ENCODE assay signal across 29 cellular contexts in the genomic region with DNA sequence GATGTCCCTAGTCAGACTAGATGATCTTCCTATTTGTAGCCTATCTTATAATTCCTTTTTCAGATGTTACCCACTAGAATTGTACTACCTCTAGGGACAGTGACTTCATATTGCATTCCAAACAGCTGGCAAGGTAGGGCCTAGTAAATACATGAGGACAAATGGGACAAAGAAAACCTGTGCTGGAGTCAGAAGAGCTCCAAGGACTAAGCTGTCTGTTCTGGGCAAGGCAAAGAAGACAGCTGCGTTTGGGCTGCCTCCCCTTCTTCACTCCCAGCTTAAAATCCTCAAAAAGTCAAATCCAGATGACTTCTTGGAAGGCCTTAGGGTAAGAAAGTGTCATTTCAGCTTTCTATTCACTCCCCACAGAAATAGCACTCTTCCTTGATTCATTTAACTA. TPM values are rescaled to one million over a fixed set of nuclear protein-coding genes. Genes with fewer than 3 reads are reported as not detected.
A peak's percentile ranks its signal among the peaks of the same experiment; 100 is the strongest.
DNase-seq lines count a peak whose midpoint lies in the region; ATAC-seq and TF ChIP-seq lines count a peak whose summit lies in the region.
"Had no signal": no experiment of that assay in that cellular context is flagged by ENCODE, and none has a peak within 500 bp of the region (broad histone marks: within the 10 kb centered on the region; RNA-seq: fewer than 3 reads in every experiment).

No MANE protein-coding gene starts in this region.

- peak overlapping the region; percentile 95 to 98 (median 97); a peak in 6 of 7 replicates for H3K27ac Mint-ChIP-seq in H9
- no peak overlapping the region for H3K27ac Mint-ChIP-seq in endodermal cell
- no peak overlapping the region for H3K27ac Mint-ChIP-seq in activated CD8-positive, alpha-beta T cell treated with anti-CD3 and anti-CD28 coated beads, Interleukin-2, amount 10 ng/mL, durations not matched to agents 7 days and 5 days
- H3K27ac Mint-ChIP-seq: activated CD4-positive, alpha-beta T cell treated with anti-CD3 and anti-CD28 coated beads, Interleukin-2, amount 10 ng/mL, durations not matched to agents 7 days and 5 days; activated naive CD4-positive, alpha-beta T cell treated with anti-CD3 and anti-CD28 coated beads, Interleukin-2, amount 10 ng/mL, durations not matched to agents 7 days and 5 days; T-helper 2 cell treated with Interferon-gamma antibody and Interleukin-4, amounts not matched to agents 5 μg/mL and 100 μg/mL, for 36 hours had no signal

- H2BK5ac ChIP-seq in H9 (ENCODE audit: insufficient read length, low read length): no peak overlapping the region

- H3K4me3 Mint-ChIP-seq in H9 (no peak overlapping the region), endodermal cell (no peak overlapping the region)
- no peak overlapping the region for H3K4me3 Mint-ChIP-seq in activated CD8-positive, alpha-beta T cell treated with anti-CD3 and anti-CD28 coated beads, Interleukin-2, amount 10 ng/mL, durations not matched to agents 7 days and 5 days
- H3K4me3 Mint-ChIP-seq: activated CD4-positive, alpha-beta T cell treated with anti-CD3 and anti-CD28 coated beads, Interleukin-2, amount 10 ng/mL, durations not matched to agents 7 days and 5 days; activated naive CD4-positive, alpha-beta T cell treated with anti-CD3 and anti-CD28 coated beads, Interleukin-2, amount 10 ng/mL, durations not matched to agents 7 days and 5 days; effector memory CD8-positive, alpha-beta T cell; T-helper 2 cell treated with Interferon-gamma antibody and Interleukin-4, amounts not matched to agents 5 μg/mL and 100 μg/mL, for 36 hours had no signal

- no peak overlapping the region for H3K18ac ChIP-seq in H9 (ENCODE audit: insufficient read length, low read depth, low read length)

- H2BK12ac ChIP-seq in H9 (ENCODE audit: insufficient read length, low read depth, low read length): peak overlapping the region; percentile 19

- H4K20me1 ChIP-seq in H9 (ENCODE audit: control insufficient read depth, insufficient read depth, insufficient read length) (no peaks in the 10 kb centered on the region), SU-DHL-6 (ENCODE audit: low read depth, low read length) (0 out of 2 replicates have a peak, but pooled peaks cover 4% of the 10 kb centered on the region)

- no peak for ATAC-seq in activated CD8-positive, alpha-beta T cell treated with anti-CD3 and anti-CD28 coated beads, Interleukin-2, amount 10 ng/mL, durations not matched to agents 7 days and 5 days
- no peak for ATAC-seq in GM19351 (IDR thresholded peaks at IDR 0.05; ENCODE audit: unreplicated experiment)
- ATAC-seq: effector memory CD8-positive, alpha-beta T cell; HepG2; sciatic nerve had no signal

- no peaks in the 10 kb centered on the region for H3K9me3 ChIP-seq in H9 (ENCODE audit: control insufficient read depth, low read depth, low read length)
- H3K9me3 ChIP-seq in SU-DHL-6 (ENCODE audit: insufficient read depth, low read length): no peaks in the 10 kb centered on the region
- no peaks in the 10 kb centered on the region for H3K9me3 ChIP-seq in iPS-18a (ENCODE audit: control insufficient read depth, low read depth, low read length)
- H3K9me3 ChIP-seq in endodermal cell (ENCODE audit: control insufficient read depth, low read length): peaks cover 6% of the 10 kb centered on the region
- H3K9me3 ChIP-seq: Caco-2, prostate gland had no signal

- H3K4me1 ChIP-seq in H9 (ENCODE audit: insufficient read depth, low read length): peaks cover 3% of the 10 kb centered on the region; the same call in 1 of the 2 replicates
- H3K4me1 ChIP-seq in iPS-18a (ENCODE audit: control insufficient read depth, low read depth, low read length): peaks cover 39% of the 10 kb centered on the region
- H3K4me1 ChIP-seq in endodermal cell (ENCODE audit: control insufficient read depth, insufficient read depth, low read length): peaks cover 5% of the 10 kb centered on the region

- POLR2A ChIA-PET in activated CD8-positive, alpha-beta T cell treated with anti-CD3 and anti-CD28 coated beads, Interleukin-2, amount 10 ng/mL, durations not matched to agents 7 days and 5 days (lab: Charles Lee): interaction anchor here (0.9 to 2.8 kb wide), 3 partner anchors 10 to 235 kb away, joined by 3 to 12 read pairs (median 3); a partner anchor contains a TSS

- no peak overlapping the region for H3K23ac ChIP-seq in H9 (ENCODE audit: insufficient read length, low read depth, low read length)

- H2BK20ac ChIP-seq in H9 (ENCODE audit: low read depth, low read length, poor library complexity, severe bottlenecking): no peak overlapping the region

- peak; percentile 6 for DNase-seq in AG08395 (ENCODE audit: low spot score)
- DNase-seq in H9: no peak
- DNase-seq in endodermal cell: no peak
- DNase-seq in SKM-1 (lab: John Stamatoyannopoulos, UW; ENCODE audit: unreplicated experiment): no peak
- DNase-seq in activated CD8-positive, alpha-beta T cell treated with anti-CD3 and anti-CD28 coated beads, Interleukin-2, amount 10 ng/mL, durations not matched to agents 7 days and 5 days: no peak
- DNase-seq: ACHN; activated CD4-positive, alpha-beta T cell treated with anti-CD3 and anti-CD28 coated beads, Interleukin-2, amount 10 ng/mL, durations not matched to agents 7 days and 5 days; activated naive CD4-positive, alpha-beta T cell treated with anti-CD3 and anti-CD28 coated beads, Interleukin-2, amount 10 ng/mL, durations not matched to agents 7 days and 5 days; activated T-cell treated with anti-CD3 and anti-CD28 coated beads, Interleukin-2, amount 50 U/mL, for 48 hours; Caco-2; DND-41; effector memory CD8-positive, alpha-beta T cell; foreskin melanocyte; heart right ventricle; NCI-H187 treated with DMSO at 0.1 percent for 48 hours; NCI-H526; stimulated activated CD4-positive, alpha-beta T cell treated with anti-CD3 and anti-CD28 coated beads, Interleukin-4, amount 100 ng/mL, for 4 hours; stimulated activated naive CD4-positive, alpha-beta T cell had no signal

- TF ChIP-seq CTCF in H9 (conservative IDR thresholded peaks at IDR 0.05) (no peak), SU-DHL-6 (IDR thresholded peaks at IDR 0.05; ENCODE audit: insufficient read depth, low read length, poor library complexity, severe bottlenecking) (no peak), endodermal cell (conservative IDR thresholded peaks at IDR 0.05) (no peak)

- peaks cover 29% of the 10 kb centered on the region for H3F3A ChIP-seq in SU-DHL-6 (ENCODE audit: insufficient read depth)

- H4K5ac ChIP-seq in H9 (ENCODE audit: insufficient read length, low read depth, low read length): no peak overlapping the region

- no CpG with 5 or more reads among the region's 1 CpG for WGBS in H9 (ENCODE audit: extremely low coverage, insufficient read length, low lambda C conversion rate)
- WGBS in endodermal cell (ENCODE audit: insufficient coverage in 1 of 2, insufficient read length in 1 of 2), 2 experiments: 56 to 74% methylated on average over 1 of the region's 1 CpG

- H3K9ac ChIP-seq in H9 (ENCODE audit: extremely low read depth, insufficient read length, low read length): no peak overlapping the region
- H3K9ac ChIP-seq in SU-DHL-6 (ENCODE audit: low read length): no peak overlapping the region
- peak overlapping the region; percentile 75 for H3K9ac ChIP-seq in iPS-18a (ENCODE audit: low read length)
- no peak overlapping the region for H3K9ac ChIP-seq in endodermal cell (ENCODE audit: extremely low read depth, low read length, poor library complexity, severe bottlenecking)
- H3K9ac ChIP-seq: BLaER1 treated with 17β-estradiol and CSF1 and Interleukin-3, amounts not matched to agents 10 nM and 100 nM had no signal

- H3K4me1 Mint-ChIP-seq in H9: peaks cover 42 to 44% of the 10 kb centered on the region in 2 experiments
- H3K4me1 Mint-ChIP-seq in endodermal cell: peaks cover 26% of the 10 kb centered on the region
- peaks cover 22% of the 10 kb centered on the region for H3K4me1 Mint-ChIP-seq in activated CD8-positive, alpha-beta T cell treated with anti-CD3 and anti-CD28 coated beads, Interleukin-2, amount 10 ng/mL, durations not matched to agents 7 days and 5 days (ENCODE audit: low read depth)

- no peaks in the 10 kb centered on the region for H3K23me2 ChIP-seq in H9 (ENCODE audit: insufficient read length, low read depth, low read length, poor library complexity, severe bottlenecking)

- H3K14ac ChIP-seq in H9 (ENCODE audit: insufficient read depth, low read length): no peak overlapping the region

- H4K91ac ChIP-seq in H9 (ENCODE audit: insufficient read length, low read depth, low read length): no peak overlapping the region

- H3K27ac ChIP-seq in H9 (ENCODE audit: insufficient read length, low read depth, low read length): peak overlapping the region; percentile 99
- H3K27ac ChIP-seq in SU-DHL-6 (ENCODE audit: low read depth, low read length): peak overlapping the region; percentile 14; the same call in 1 of the 2 replicates
- peak overlapping the region; percentile 94 for H3K27ac ChIP-seq in iPS-18a (ENCODE audit: low read length)
- no peak overlapping the region for H3K27ac ChIP-seq in endodermal cell (ENCODE audit: low read depth, low read length)
- H3K27ac ChIP-seq: ascending aorta; BLaER1 treated with 17β-estradiol and CSF1 and Interleukin-3, amounts not matched to agents 10 nM and 100 nM; coronary artery; prostate gland; RWPE1 had no signal

- H3K79me2 ChIP-seq in H9 (ENCODE audit: insufficient read depth, low read length) (peaks cover 13% of the 10 kb centered on the region; the same call in 1 of the 2 replicates), SU-DHL-6 (ENCODE audit: insufficient read depth, low read length) (peaks cover 97% of the 10 kb centered on the region)

- H3K79me1 ChIP-seq in H9 (ENCODE audit: insufficient read depth, low read depth, low read length, poor library complexity, severe bottlenecking): no peaks in the 10 kb centered on the region

- H3K4ac ChIP-seq in H9 (ENCODE audit: low read depth, low read length): no peak overlapping the region

- H3T11ph ChIP-seq in H9 (ENCODE audit: low read length): no peak overlapping the region

- CTCF ChIA-PET in activated CD8-positive, alpha-beta T cell treated with anti-CD3 and anti-CD28 coated beads, Interleukin-2, amount 10 ng/mL, durations not matched to agents 7 days and 5 days (lab: Charles Lee): interaction anchor here (2.7 kb wide), 1 partner anchor 93 kb away, joined by 10 read pairs; a partner anchor contains a TSS

- no peaks in the 10 kb centered on the region for H3K9me2 ChIP-seq in SU-DHL-6 (replicated peaks; ENCODE audit: insufficient read depth, low read length)

- peaks cover 13 to 21% (median 16%) of the 10 kb centered on the region in 3 experiments for H3K36me3 Mint-ChIP-seq in H9 (ENCODE audit: insufficient read depth in 1 of 3, low read depth in 3 of 3)
- peaks cover 19% of the 10 kb centered on the region for H3K36me3 Mint-ChIP-seq in endodermal cell (ENCODE audit: low read depth)
- peaks cover 17% of the 10 kb centered on the region for H3K36me3 Mint-ChIP-seq in activated CD8-positive, alpha-beta T cell treated with anti-CD3 and anti-CD28 coated beads, Interleukin-2, amount 10 ng/mL, durations not matched to agents 7 days and 5 days (ENCODE audit: low read depth)

- no peak overlapping the region for H2BK120ac ChIP-seq in H9 (ENCODE audit: low read depth, low read length, poor library complexity, severe bottlenecking)

- no peak overlapping the region for H3K4me2 ChIP-seq in H9 (ENCODE audit: insufficient read depth, insufficient read length, low read length)
- H3K4me2 ChIP-seq in SU-DHL-6 (ENCODE audit: low read depth, low read length, poor library complexity, severe bottlenecking): peak overlapping the region; percentile 11
- H3K4me2 ChIP-seq: BLaER1 treated with 17β-estradiol and CSF1 and Interleukin-3, amounts not matched to agents 10 nM and 100 nM had no signal

- no peak overlapping the region for H4K8ac ChIP-seq in H9 (replicated peaks; ENCODE audit: insufficient read length, low read depth, low read length)

- no peak overlapping the region for H2AK5ac ChIP-seq in H9 (ENCODE audit: insufficient read length, low read length)

- H3K4me3 ChIP-seq in SU-DHL-6 (ENCODE audit: insufficient read depth, low read length, poor library complexity, severe bottlenecking) (no peak overlapping the region), iPS-18a (ENCODE audit: low read length) (no peak overlapping the region), endodermal cell (ENCODE audit: low read length) (no peak overlapping the region)
- H3K4me3 ChIP-seq: ascending aorta; BLaER1 treated with 17β-estradiol and CSF1 and Interleukin-3, amounts not matched to agents 10 nM and 100 nM; coronary artery; heart right ventricle; prostate gland had no signal

- H3K27me3 ChIP-seq in H9 (ENCODE audit: insufficient read depth, low read length) (no peaks in the 10 kb centered on the region), SU-DHL-6 (ENCODE audit: low read length) (no peaks in the 10 kb centered on the region), iPS-18a (ENCODE audit: control insufficient read depth, insufficient read depth, low read length) (no peaks in the 10 kb centered on the region), endodermal cell (ENCODE audit: control insufficient read depth, insufficient read depth, low read length, poor library complexity, severe bottlenecking) (no peaks in the 10 kb centered on the region)
- H3K27me3 ChIP-seq: ascending aorta; BLaER1 treated with 17β-estradiol and CSF1 and Interleukin-3, amounts not matched to agents 10 nM and 100 nM; heart right ventricle had no signal

- H2AFZ ChIP-seq in H9 (ENCODE audit: low read length) (no peak overlapping the region), SU-DHL-6 (ENCODE audit: low read depth, low read length, severe bottlenecking) (no peak overlapping the region)

- no peak overlapping the region for H2BK15ac ChIP-seq in H9 (ENCODE audit: low read depth, low read length)

- H3K36me3 ChIP-seq in SU-DHL-6 (ENCODE audit: low read length): 0 out of 2 replicates have a peak, but pooled peaks cover 5% of the 10 kb centered on the region
- peaks cover 11% of the 10 kb centered on the region for H3K36me3 ChIP-seq in iPS-18a (ENCODE audit: control insufficient read depth, low read depth, low read length)
- no peaks in the 10 kb centered on the region for H3K36me3 ChIP-seq in endodermal cell (ENCODE audit: control insufficient read depth, insufficient read depth, low read length)
- H3K36me3 ChIP-seq: ascending aorta, prostate gland had no signal

- H3K9me3 Mint-ChIP-seq in H9: peaks cover 5 to 7% of the 10 kb centered on the region in 2 experiments; a peak in 4 of 5 replicates
- peaks cover 5% of the 10 kb centered on the region for H3K9me3 Mint-ChIP-seq in endodermal cell
- no peaks in the 10 kb centered on the region for H3K9me3 Mint-ChIP-seq in activated CD8-positive, alpha-beta T cell treated with anti-CD3 and anti-CD28 coated beads, Interleukin-2, amount 10 ng/mL, durations not matched to agents 7 days and 5 days (ENCODE audit: insufficient read depth)
- H3K9me3 Mint-ChIP-seq: effector memory CD8-positive, alpha-beta T cell had no signal

- H3K27me3 Mint-ChIP-seq in H9 (ENCODE audit: low read depth): no peaks in the 10 kb centered on the region
- no peaks in the 10 kb centered on the region for H3K27me3 Mint-ChIP-seq in endodermal cell (ENCODE audit: insufficient read depth)
- no peaks in the 10 kb centered on the region for H3K27me3 Mint-ChIP-seq in activated CD8-positive, alpha-beta T cell treated with anti-CD3 and anti-CD28 coated beads, Interleukin-2, amount 10 ng/mL, durations not matched to agents 7 days and 5 days (ENCODE audit: low read depth)
- H3K27me3 Mint-ChIP-seq: activated CD4-positive, alpha-beta T cell treated with anti-CD3 and anti-CD28 coated beads, Interleukin-2, amount 10 ng/mL, durations not matched to agents 7 days and 5 days; activated naive CD4-positive, alpha-beta T cell treated with anti-CD3 and anti-CD28 coated beads, Interleukin-2, amount 10 ng/mL, durations not matched to agents 7 days and 5 days; effector memory CD8-positive, alpha-beta T cell had no signal

- no peak overlapping the region for H3K56ac ChIP-seq in H9 (ENCODE audit: insufficient read length, low read depth, low read length)

RNA-seq across cellular contexts. Expression of a gene that starts 10.1 kb away (rescaled TPM):
- total RNA-seq in H9 (2021) (53.8 and 63.5 TPM in 2 replicates), endodermal cell (10 to 100 TPM; 47.8 to 51.8 TPM)
- 18.4 TPM for polyA plus RNA-seq in endodermal cell (2013, experiment 1 of 2)
- 16.8 TPM for polyA plus RNA-seq in endodermal cell (2013, experiment 2 of 2)
- 10 to 100 TPM; 32.3 to 33.9 TPM for total RNA-seq in activated CD8-positive, alpha-beta T cell treated with anti-CD3 and anti-CD28 coated beads, Interleukin-2, amount 10 ng/mL, durations not matched to agents 7 days and 5 days

Comparison
In these comparisons a context has a peak if more than half of its experiments do, and no peak if none do; other contexts are left out.
1. H3K27ac Mint-ChIP-seq: peak in H9 (3 of 3); none in endodermal cell (single experiment) and activated CD8-positive, alpha-beta T cell treated with anti-CD3 and anti-CD28 coated beads, Interleukin-2, amount 10 ng/mL, durations not matched to agents 7 days and 5 days (single experiment).